1 cellular context compared by ENCODE assay signal in genomic region chr1:193216920-193217319, GRCh38.
TF ChIP-seq lines count a peak whose summit lies in the region.

No MANE protein-coding gene starts in this region.

TF ChIP-seq in GM23338, 12 proteins besides CTCF, POLR2A, EP300 and RAD21 (continued from another document):
- TF ChIP-seq ZNF462 (CRISPR knock-in tag; IDR thresholded peaks at IDR 0.05) (no peak), POLR2AphosphoS5 (IDR thresholded peaks at IDR 0.05; ENCODE audit: low read depth) (no peak), ZNF331 (CRISPR knock-in tag; IDR thresholded peaks at IDR 0.05; ENCODE audit: low read depth) (no peak), CREB1 (CRISPR knock-in tag; IDR thresholded peaks at IDR 0.05; ENCODE audit: low read depth) (no peak), EZH2phosphoT487 (IDR thresholded peaks at IDR 0.05; ENCODE audit: unreplicated experiment) (no peak)
